8 cellular contexts compared by ENCODE assay signal in the genomic region with DNA sequence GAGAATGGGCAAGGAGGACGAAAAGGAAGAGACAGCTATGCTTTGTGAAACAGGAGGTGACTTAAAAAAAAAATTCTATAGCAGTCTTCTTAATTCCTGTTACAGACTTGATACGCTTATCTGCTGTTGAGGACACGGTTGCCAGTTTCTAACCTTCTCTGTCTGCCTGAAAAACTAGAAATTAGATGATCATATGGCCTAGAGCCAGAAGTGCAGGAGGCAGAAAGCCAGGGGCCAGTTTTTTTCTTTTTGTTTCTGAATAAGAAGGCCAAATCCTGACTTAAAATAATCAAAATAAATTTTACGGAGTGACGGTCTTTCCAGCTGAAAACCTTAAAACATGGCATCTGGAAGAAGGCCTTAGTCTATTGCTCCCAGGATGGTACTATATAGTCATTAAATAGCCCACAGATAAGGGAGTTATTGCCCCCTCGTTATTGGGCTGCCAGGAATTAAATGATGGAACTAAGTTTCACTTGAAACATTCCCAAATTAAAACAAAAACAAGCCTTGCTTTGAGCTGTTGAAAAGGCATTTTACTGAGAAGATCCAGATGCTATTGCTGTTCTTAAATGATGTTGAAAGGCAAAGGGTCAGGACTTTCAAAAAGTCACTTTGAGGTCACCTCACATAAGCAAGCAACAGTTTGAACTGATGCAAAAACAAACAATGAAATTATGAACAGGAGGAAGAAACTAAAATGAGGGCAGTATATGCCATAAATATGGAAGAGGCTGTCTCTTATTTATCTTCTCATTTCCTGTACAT. TPM values are rescaled to one million over a fixed set of nuclear protein-coding genes. Genes with fewer than 3 reads are reported as not detected.
A peak's percentile ranks its signal among the peaks of the same experiment; 100 is the strongest.
DNase-seq lines count a peak whose midpoint lies in the region; ATAC-seq and TF ChIP-seq lines count a peak whose summit lies in the region.

No MANE protein-coding gene starts in this region.

- no peaks in the 10 kb centered on the region for H3K9me3 ChIP-seq in muscle layer of colon (ENCODE audit: low read length)

- H3K9me3 Mint-ChIP-seq in central memory CD8-positive, alpha-beta T cell: no peaks in the 10 kb centered on the region

- peak overlapping the region; percentile 16 for H3K9ac ChIP-seq in muscle layer of colon (ENCODE audit: low read length)

- POLR2A ChIA-PET in AG04449 (lab: Yijun Ruan, JAX): interaction anchor here (0.7 kb wide), 1 partner anchor 273 kb away, joined by 3 read pairs; no protein-coding TSS in a partner anchor

- no peak for ATAC-seq in central memory CD8-positive, alpha-beta T cell (replicated peaks; ENCODE audit: extremely low read depth, poor library complexity, severe bottlenecking)
- no peak for ATAC-seq in HG02759 (IDR thresholded peaks at IDR 0.05; ENCODE audit: unreplicated experiment)
- ATAC-seq in HG02852 (IDR thresholded peaks at IDR 0.05; ENCODE audit: unreplicated experiment): no peak

- peaks cover 9% of the 10 kb centered on the region for H3K36me3 ChIP-seq in muscle layer of colon (ENCODE audit: insufficient read depth, low read length)

- TF ChIP-seq CTCF in AG04449 (IDR thresholded peaks at IDR 0.05; ENCODE audit: insufficient read depth, low read length, missing control alignments): no peak

- H3K27ac Mint-ChIP-seq in central memory CD8-positive, alpha-beta T cell (ENCODE audit: low read depth): no peak overlapping the region

- peaks cover 25% of the 10 kb centered on the region for H3K4me1 ChIP-seq in muscle layer of colon (ENCODE audit: insufficient read depth, low read length)

- H3K4me3 ChIP-seq in AG04449 (ENCODE audit: low read depth, low read length) (peak overlapping the region; percentile 52), muscle layer of colon (ENCODE audit: low read depth in 1 of 2, low read length in 2 of 2) (peak overlapping the region; percentile 28 to 50)
- H3K4me3 ChIP-seq in Jurkat, Clone E6-1 (ENCODE audit: low read length): peak overlapping the region; percentile 55

- no peak for DNase-seq in AG04449 (ENCODE audit: low read depth, low spot score)
- no peak for DNase-seq in Jurkat, Clone E6-1 (ENCODE audit: low read depth, low spot score)
- no peak for DNase-seq in central memory CD8-positive, alpha-beta T cell (ENCODE audit: low spot score in 2 of 2)
- DNase-seq in NOMO-1 (lab: John Stamatoyannopoulos, UW; ENCODE audit: unreplicated experiment in 2 of 2): no peak
- no peak for DNase-seq in NCI-H226

- CTCF ChIA-PET in AG04449 (lab: Yijun Ruan, JAX): interaction anchor here (0.6 kb wide), 1 partner anchor 12 kb away, joined by 3 read pairs; no protein-coding TSS in a partner anchor

- peak overlapping the region; percentile 47 for H3K27ac ChIP-seq in muscle layer of colon (ENCODE audit: low read depth, low read length)

- H3K36me3 Mint-ChIP-seq in central memory CD8-positive, alpha-beta T cell (ENCODE audit: insufficient read depth): peaks cover 12% of the 10 kb centered on the region

- H3K27me3 ChIP-seq in muscle layer of colon (ENCODE audit: control insufficient read depth in 1 of 2, insufficient read depth in 2 of 2, low read length in 2 of 2): no peaks in the 10 kb centered on the region

- H3K4me3 Mint-ChIP-seq in central memory CD8-positive, alpha-beta T cell: peak overlapping the region; percentile 83

- H3K27me3 Mint-ChIP-seq in central memory CD8-positive, alpha-beta T cell: no peaks in the 10 kb centered on the region

- peaks cover 32% of the 10 kb centered on the region for H3K4me1 Mint-ChIP-seq in central memory CD8-positive, alpha-beta T cell

RNA-seq across cellular contexts. Expression of gene AMMECR1L, which starts 1.9 kb away (rescaled TPM):
- 14.9 TPM for polyA plus RNA-seq in Jurkat, Clone E6-1 (2012; ENCODE audit: insufficient read depth, insufficient read length)

RNA-seq across cellular contexts. Expression of gene POLR2D, which starts 29.7 kb away (rescaled TPM):
- 63.3 TPM for polyA plus RNA-seq in Jurkat, Clone E6-1 (2012; ENCODE audit: insufficient read depth, insufficient read length)
